ENCODE assay signal across 28 cellular contexts in genomic region chr4:7139167-7139979, GRCh38. TPM values are rescaled to one million over a fixed set of nuclear protein-coding genes. Genes with fewer than 3 reads are reported as not detected.
"Had no signal": no experiment of that assay in that cellular context is flagged by ENCODE, and none has a peak within 500 bp of the region (broad histone marks: within the 10 kb centered on the region; RNA-seq: fewer than 3 reads in every experiment).

No MANE protein-coding gene starts in this region.

- H3K36me3 ChIP-seq: ascending aorta, cardiac muscle cell, prostate gland, sigmoid colon, transverse colon had no signal

- H3K4me1 ChIP-seq: prostate gland had no signal

- H3K9me3 ChIP-seq: ascending aorta, mucosa of descending colon, prostate gland, sigmoid colon, testis, transverse colon had no signal

- H3K9me3 Mint-ChIP-seq: activated naive CD4-positive, alpha-beta T cell treated with anti-CD3 and anti-CD28 coated beads, Interleukin-2, amount 10 ng/mL, durations not matched to agents 7 days and 5 days; activated naive CD8-positive, alpha-beta T cell treated with anti-CD3 and anti-CD28 coated beads, Interleukin-2, amount 10 ng/mL, durations not matched to agents 7 days and 5 days; activated T-helper 1 cell treated with anti-CD3 and anti-CD28 coated beads, Interleukin-12 subunit alpha, Interleukin-12 subunit beta, Interleukin-2, Interleukin-4 antibody, amounts not matched to agents 30 ng/mL and 10 ng/mL and 1 ng/mL, durations not matched to agents 14 hours and 24 hours and 36 hours; brain; natural killer cell treated with Interleukin-12 subunit alpha and Interleukin-12 subunit beta and Interleukin-15 and Interleukin-18, amount 100 ng/mL, for 72 hours; T-cell had no signal

- H3K4me3 Mint-ChIP-seq: activated naive CD4-positive, alpha-beta T cell treated with anti-CD3 and anti-CD28 coated beads, Interleukin-2, amount 10 ng/mL, durations not matched to agents 7 days and 5 days; activated naive CD8-positive, alpha-beta T cell treated with anti-CD3 and anti-CD28 coated beads, Interleukin-2, amount 10 ng/mL, durations not matched to agents 7 days and 5 days; activated T-helper 1 cell treated with anti-CD3 and anti-CD28 coated beads, Interleukin-12 subunit alpha, Interleukin-12 subunit beta, Interleukin-2, Interleukin-4 antibody, amounts not matched to agents 30 ng/mL and 10 ng/mL and 1 ng/mL, durations not matched to agents 14 hours and 24 hours and 36 hours; brain; natural killer cell treated with Interleukin-12 subunit alpha and Interleukin-12 subunit beta and Interleukin-15 and Interleukin-18, amount 100 ng/mL, for 72 hours; T-cell had no signal

- H3K4me1 Mint-ChIP-seq: activated naive CD4-positive, alpha-beta T cell treated with anti-CD3 and anti-CD28 coated beads, Interleukin-2, amount 10 ng/mL, durations not matched to agents 7 days and 5 days had no signal

- H3K4me3 ChIP-seq: ascending aorta, cardiac muscle cell, coronary artery, dorsolateral prefrontal cortex, mucosa of descending colon, prostate gland, sigmoid colon, testis, transverse colon had no signal

- H3K27ac Mint-ChIP-seq: activated naive CD4-positive, alpha-beta T cell treated with anti-CD3 and anti-CD28 coated beads, Interleukin-2, amount 10 ng/mL, durations not matched to agents 7 days and 5 days; activated naive CD8-positive, alpha-beta T cell treated with anti-CD3 and anti-CD28 coated beads, Interleukin-2, amount 10 ng/mL, durations not matched to agents 7 days and 5 days; activated T-helper 1 cell treated with anti-CD3 and anti-CD28 coated beads, Interleukin-12 subunit alpha, Interleukin-12 subunit beta, Interleukin-2, Interleukin-4 antibody, amounts not matched to agents 30 ng/mL and 10 ng/mL and 1 ng/mL, durations not matched to agents 14 hours and 24 hours and 36 hours; natural killer cell treated with Interleukin-12 subunit alpha and Interleukin-12 subunit beta and Interleukin-15 and Interleukin-18, amount 100 ng/mL, for 72 hours; T-cell had no signal

- H3K27me3 ChIP-seq: ascending aorta, cardiac muscle cell, dorsolateral prefrontal cortex, sigmoid colon, testis had no signal

- H3K27ac ChIP-seq: ascending aorta, cardiac muscle cell, coronary artery, dorsolateral prefrontal cortex, prostate gland, sigmoid colon, testis, transverse colon, VCaP had no signal

- H3K36me3 Mint-ChIP-seq: activated naive CD4-positive, alpha-beta T cell treated with anti-CD3 and anti-CD28 coated beads, Interleukin-2, amount 10 ng/mL, durations not matched to agents 7 days and 5 days; activated naive CD8-positive, alpha-beta T cell treated with anti-CD3 and anti-CD28 coated beads, Interleukin-2, amount 10 ng/mL, durations not matched to agents 7 days and 5 days; brain; natural killer cell treated with Interleukin-12 subunit alpha and Interleukin-12 subunit beta and Interleukin-15 and Interleukin-18, amount 100 ng/mL, for 72 hours; T-cell had no signal

- DNase-seq: activated CD4-positive, alpha-beta T cell treated with anti-CD3 and anti-CD28 coated beads for 48 hours; activated CD4-positive, alpha-beta T cell treated with anti-CD3 and anti-CD28 coated beads, Interleukin-2, amount 50 U/mL, for 48 hours; activated CD8-positive, alpha-beta memory T cell treated with anti-CD3 and anti-CD28 coated beads for 24 hours; activated effector memory CD4-positive, alpha-beta T cell treated with anti-CD3 and anti-CD28 coated beads, Interleukin-2, amount 50 U/mL, for 16 hours; activated naive CD4-positive, alpha-beta T cell treated with anti-CD3 and anti-CD28 coated beads, Interleukin-2, amount 10 ng/mL, durations not matched to agents 7 days and 5 days; activated naive CD8-positive, alpha-beta T cell treated with anti-CD3 and anti-CD28 coated beads, Interleukin-2, amount 10 ng/mL, durations not matched to agents 7 days and 5 days; activated T-cell treated with anti-CD3 and anti-CD28 coated beads, Interleukin-2, amount 50 U/mL, for 1 hour; cerebellar nuclear complex; dorsolateral prefrontal cortex; effector memory CD4-positive, alpha-beta T cell; islet precursor cell; left ventricle myocardium superior; sigmoid colon; stimulated activated CD4-positive, alpha-beta T cell treated with anti-CD3 and anti-CD28 coated beads, Interleukin-15, amount 100 ng/mL, for 24 hours; stimulated activated CD4-positive, alpha-beta T cell treated with anti-CD3 and anti-CD28 coated beads, Interleukin-2, amount 100 ng/mL, for 24 hours; stimulated activated naive CD8-positive, alpha-beta T cell treated with anti-CD3 and anti-CD28 coated beads, Interleukin-15, Interleukin-2, amounts not matched to agents 100 U/mL and 50 U/mL, for 24 hours; T-cell; testis; transverse colon had no signal

RNA-seq across cellular contexts. Expression of gene SORCS2, which starts 53.0 kb away (rescaled TPM):
- total RNA-seq: activated naive CD8-positive, alpha-beta T cell treated with anti-CD3 and anti-CD28 coated beads, Interleukin-2, amount 10 ng/mL, durations not matched to agents 7 days and 5 days; activated T-helper 1 cell treated with anti-CD3 and anti-CD28 coated beads, Interleukin-12 subunit alpha, Interleukin-12 subunit beta, Interleukin-2, Interleukin-4 antibody, amounts not matched to agents 30 ng/mL and 10 ng/mL and 1 ng/mL, durations not matched to agents 14 hours and 24 hours and 36 hours had no signal
